8 cellular contexts compared by ENCODE assay signal in genomic region chr7:142855401-142855743, GRCh38. TPM values are rescaled to one million over a fixed set of nuclear protein-coding genes. Genes with fewer than 3 reads are reported as not detected.
DNase-seq lines count a peak whose midpoint lies in the region; ATAC-seq and TF ChIP-seq lines count a peak whose summit lies in the region.

No MANE protein-coding gene starts in this region.

- peak; percentile 14 to 22 for DNase-seq in cardiac muscle cell (ENCODE audit: low read depth in 1 of 2, low spot score in 1 of 2)
- DNase-seq in left ventricle myocardium superior = no peak
- no peak for DNase-seq in activated T-helper 2 cell treated with anti-CD3 and anti-CD28 coated beads, Interferon-gamma antibody, Interleukin-2, Interleukin-4, amounts not matched to agents 10 μg/mL and 5 μg/mL and 100 μg/mL, durations not matched to agents 14 hours and 24 hours and 36 hours (ENCODE audit: low spot score)
- DNase-seq in left kidney (ENCODE audit: low read depth, low spot score) = peak; percentile 45
- DNase-seq in thyroid gland = no peak
- no peak for DNase-seq in NCI-H2029 treated with DMSO at 0.1 percent for 48 hours (lab: John Stamatoyannopoulos, UW)
- no peak for DNase-seq in effector CD8-positive, alpha-beta T cell (lab: John Stamatoyannopoulos, UW)
- DNase-seq in Karpas-422 = no peak

- H3K27ac ChIP-seq in cardiac muscle cell (no peak overlapping the region), thyroid gland (peak overlapping the region in 2 of 3 donors; percentile 32 to 73), Karpas-422 (ENCODE audit: low read length) (no peak overlapping the region)

- peaks cover 16% of the 10 kb centered on the region for H3K4me1 ChIP-seq in cardiac muscle cell (ENCODE audit: low read depth)
- peaks cover 11 to 29% of the 10 kb centered on the region in 2 donors for H3K4me1 ChIP-seq in thyroid gland
- peaks cover 13% of the 10 kb centered on the region for H3K4me1 ChIP-seq in Karpas-422 (ENCODE audit: low read length)

- intact Hi-C loops in left ventricle myocardium superior (cut with micrococcal nuclease) = no loop called here
- intact Hi-C loops in activated T-helper 2 cell treated with anti-CD3 and anti-CD28 coated beads, Interferon-gamma antibody, Interleukin-2, Interleukin-4, amounts not matched to agents 10 μg/mL and 5 μg/mL and 100 μg/mL, durations not matched to agents 14 hours and 24 hours and 36 hours (cut with micrococcal nuclease) = no loop called here
- intact Hi-C loops in thyroid gland (cut with DNase I) = loop anchor here (10.0 kb wide), 1 partner anchor 149 kb away; no protein-coding TSS in a partner anchor

- H4K20me1 ChIP-seq in Karpas-422 (ENCODE audit: insufficient read depth, low read depth, low read length) = no peaks in the 10 kb centered on the region

- no peak for ATAC-seq in left ventricle myocardium superior

- 1 to 16% methylated on average over 7 to 9 of the region's 9 CpGs for WGBS in thyroid gland, 2 donors

- H3K36me3 ChIP-seq in cardiac muscle cell = no peaks in the 10 kb centered on the region
- H3K36me3 ChIP-seq in thyroid gland = no peaks in the 10 kb centered on the region
- no peaks in the 10 kb centered on the region for H3K36me3 ChIP-seq in Karpas-422 (ENCODE audit: insufficient read depth, low read length)

- peaks cover 8% of the 10 kb centered on the region for H3K4me1 Mint-ChIP-seq in activated T-helper 2 cell treated with anti-CD3 and anti-CD28 coated beads, Interferon-gamma antibody, Interleukin-2, Interleukin-4, amounts not matched to agents 10 μg/mL and 5 μg/mL and 100 μg/mL, durations not matched to agents 14 hours and 24 hours and 36 hours (ENCODE audit: low read depth)

- H3K27me3 Mint-ChIP-seq in activated T-helper 2 cell treated with anti-CD3 and anti-CD28 coated beads, Interferon-gamma antibody, Interleukin-2, Interleukin-4, amounts not matched to agents 10 μg/mL and 5 μg/mL and 100 μg/mL, durations not matched to agents 14 hours and 24 hours and 36 hours (ENCODE audit: low read depth) = peaks cover 34% of the 10 kb centered on the region

- H3K4me3 Mint-ChIP-seq in activated T-helper 2 cell treated with anti-CD3 and anti-CD28 coated beads, Interferon-gamma antibody, Interleukin-2, Interleukin-4, amounts not matched to agents 10 μg/mL and 5 μg/mL and 100 μg/mL, durations not matched to agents 14 hours and 24 hours and 36 hours (ENCODE audit: low read depth) = peak overlapping the region; percentile 65

- no peak overlapping the region for H2AFZ ChIP-seq in Karpas-422 (ENCODE audit: low read length)

- no peaks in the 10 kb centered on the region for H3K9me2 ChIP-seq in Karpas-422 (replicated peaks; ENCODE audit: insufficient read depth, low read length)

- H3K27ac Mint-ChIP-seq in activated T-helper 2 cell treated with anti-CD3 and anti-CD28 coated beads, Interferon-gamma antibody, Interleukin-2, Interleukin-4, amounts not matched to agents 10 μg/mL and 5 μg/mL and 100 μg/mL, durations not matched to agents 14 hours and 24 hours and 36 hours = no peak overlapping the region

- no peaks in the 10 kb centered on the region for H3K9me3 ChIP-seq in cardiac muscle cell (ENCODE audit: low read depth)
- H3K9me3 ChIP-seq in thyroid gland = no peaks in the 10 kb centered on the region
- H3K9me3 ChIP-seq in Karpas-422 (ENCODE audit: low read length) = no peaks in the 10 kb centered on the region

- H3K36me3 Mint-ChIP-seq in activated T-helper 2 cell treated with anti-CD3 and anti-CD28 coated beads, Interferon-gamma antibody, Interleukin-2, Interleukin-4, amounts not matched to agents 10 μg/mL and 5 μg/mL and 100 μg/mL, durations not matched to agents 14 hours and 24 hours and 36 hours (ENCODE audit: low read depth) = no peaks in the 10 kb centered on the region

- H3K27me3 ChIP-seq in cardiac muscle cell (no peaks in the 10 kb centered on the region), thyroid gland (no peaks in the 10 kb centered on the region), Karpas-422 (ENCODE audit: low read length) (no peaks in the 10 kb centered on the region)

- H3K79me2 ChIP-seq in Karpas-422 (ENCODE audit: low read length) = no peaks in the 10 kb centered on the region

- H3K9me3 Mint-ChIP-seq in activated T-helper 2 cell treated with anti-CD3 and anti-CD28 coated beads, Interferon-gamma antibody, Interleukin-2, Interleukin-4, amounts not matched to agents 10 μg/mL and 5 μg/mL and 100 μg/mL, durations not matched to agents 14 hours and 24 hours and 36 hours = no peaks in the 10 kb centered on the region

- peak overlapping the region; percentile 75 for H3K4me3 ChIP-seq in cardiac muscle cell
- peak overlapping the region; percentile 55 to 66 (median 62) for H3K4me3 ChIP-seq in thyroid gland (replicated peaks in 1 of 3)
- no peak overlapping the region for H3K4me3 ChIP-seq in Karpas-422 (ENCODE audit: low read length)

- H3K9ac ChIP-seq in Karpas-422 (ENCODE audit: low read length) = no peak overlapping the region

- TF ChIP-seq CTCF in cardiac muscle cell (IDR thresholded peaks at IDR 0.05; ENCODE audit: low read depth, low read length) = peak; percentile 17
- TF ChIP-seq CTCF in thyroid gland (IDR thresholded peaks at IDR 0.05) = peak in 2 of 6 experiments; percentile 10 to 13

- TF ChIP-seq POLR2A in thyroid gland (IDR thresholded peaks at IDR 0.05) = no peak

- no peak overlapping the region for H3K4me2 ChIP-seq in Karpas-422 (ENCODE audit: low read depth, low read length, poor library complexity, severe bottlenecking)

RNA-seq across cellular contexts. Expression of gene EPHB6, which starts 0.5 kb away (rescaled TPM):
- total RNA-seq in cardiac muscle cell = 11.2 and 27.7 TPM in 2 replicates
- 15.7 and 25.4 TPM in 2 replicates for polyA plus RNA-seq in cardiac muscle cell
- 3.9 TPM for total RNA-seq in left ventricle myocardium superior
- total RNA-seq in activated T-helper 2 cell treated with anti-CD3 and anti-CD28 coated beads, Interferon-gamma antibody, Interleukin-2, Interleukin-4, amounts not matched to agents 10 μg/mL and 5 μg/mL and 100 μg/mL, durations not matched to agents 14 hours and 24 hours and 36 hours = 2.4 and 3.0 TPM in 2 replicates
- total RNA-seq in thyroid gland = 10 to 100 TPM; 20.0 to 46.2 (median 27.4) TPM
- not detected in 2 replicates for total RNA-seq in Karpas-422 (2014; rRNA removed; shearing (Covaris generic); ENCODE audit: low replicate concordance)

RNA-seq across cellular contexts. Expression of gene TRPV6, which starts 30.2 kb away (rescaled TPM):
- 0.11 and 1.9 TPM in 2 replicates for total RNA-seq in cardiac muscle cell
- not detected in 2 replicates for polyA plus RNA-seq in cardiac muscle cell
- total RNA-seq in left ventricle myocardium superior = 0.05 TPM
- total RNA-seq in activated T-helper 2 cell treated with anti-CD3 and anti-CD28 coated beads, Interferon-gamma antibody, Interleukin-2, Interleukin-4, amounts not matched to agents 10 μg/mL and 5 μg/mL and 100 μg/mL, durations not matched to agents 14 hours and 24 hours and 36 hours = 0.07 TPM in 1 of 2 replicates, not detected in the other
- total RNA-seq in thyroid gland = 1 to 10 TPM in 2 of 4 donors, under 1 TPM in 2; 0.25 to 2.9 (median 1.2) TPM
- total RNA-seq in Karpas-422 (2014; rRNA removed; shearing (Covaris generic); ENCODE audit: low replicate concordance) = 0.07 TPM in 1 of 2 replicates, not detected in the other

Comparison
In these comparisons a context has a peak if more than half of its experiments do, and no peak if none do; other contexts are left out.
1. DNase-seq: peak in cardiac muscle cell (2 of 2) and left kidney (single experiment); none in left ventricle myocardium superior (single experiment), activated T-helper 2 cell treated with anti-CD3 and anti-CD28 coated beads, Interferon-gamma antibody, Interleukin-2, Interleukin-4, amounts not matched to agents 10 μg/mL and 5 μg/mL and 100 μg/mL, durations not matched to agents 14 hours and 24 hours and 36 hours (single experiment), thyroid gland (0 of 2), NCI-H2029 treated with DMSO at 0.1 percent for 48 hours (single experiment), effector CD8-positive, alpha-beta T cell (single experiment) and Karpas-422 (single experiment).
2. H3K27ac ChIP-seq: peak in thyroid gland (2 of 3); none in cardiac muscle cell (single experiment) and Karpas-422 (single experiment).